In the genomic region with DNA sequence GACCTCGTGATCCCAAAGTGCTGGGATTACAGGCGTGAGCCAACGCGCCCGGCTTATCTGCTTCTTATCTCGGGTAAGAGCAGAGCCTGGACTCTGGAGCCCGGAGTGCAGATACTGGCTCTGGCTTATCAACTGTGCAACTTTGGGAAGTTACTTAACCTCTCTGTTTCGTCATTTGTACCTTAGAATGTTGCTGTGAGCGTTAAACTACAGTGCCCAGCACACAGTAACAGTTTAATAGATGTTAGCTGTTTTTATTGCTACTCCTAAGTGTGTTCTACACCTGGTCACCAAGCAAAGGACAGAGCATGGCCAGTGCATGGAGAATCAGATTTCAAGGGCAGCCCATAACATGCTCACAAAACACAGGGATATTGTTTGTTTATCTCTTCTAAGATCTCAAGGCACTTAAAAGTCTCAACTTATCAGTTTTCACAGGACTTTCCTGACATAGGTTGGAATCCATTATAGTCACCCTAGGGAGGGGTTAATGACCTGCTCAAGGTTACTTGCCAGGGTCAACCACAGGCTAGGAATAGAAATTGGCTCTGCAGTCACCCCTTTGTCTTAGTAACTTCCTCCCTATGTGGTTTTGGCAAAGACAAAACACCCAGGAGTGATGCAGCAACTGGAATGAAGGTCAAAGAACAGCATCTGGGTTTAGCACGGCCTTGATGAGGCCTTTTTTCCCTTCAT, we compare ENCODE assay signal across 9 cellular contexts. TPM values are rescaled to one million over a fixed set of nuclear protein-coding genes. Genes with fewer than 3 reads are reported as not detected.
DNase-seq lines count a peak whose midpoint lies in the region; ATAC-seq and TF ChIP-seq lines count a peak whose summit lies in the region.
"Had no signal": no experiment of that assay in that cellular context is flagged by ENCODE, and none has a peak within 500 bp of the region (broad histone marks: within the 10 kb centered on the region; RNA-seq: fewer than 3 reads in every experiment).

No MANE protein-coding gene starts in this region.

- DNase-seq in Caco-2 (peak; percentile 84 to 94), NCI-H2196 (lab: John Stamatoyannopoulos, UW; ENCODE audit: unreplicated experiment) (peak; percentile 84), dedifferentiated amniotic fluid mesenchymal stem cell (ENCODE audit: extremely low spot score) (peak; percentile 41), UCSD-AML1 (lab: John Stamatoyannopoulos, UW; ENCODE audit: unreplicated experiment) (no peak), DMS114 treated with DMSO at 0.1 percent for 48 hours (lab: John Stamatoyannopoulos, UW; ENCODE audit: unreplicated experiment) (no peak), mesenteric fat pad (ENCODE audit: low spot score) (no peak)
- DNase-seq: activated naive CD8-positive, alpha-beta T cell treated with anti-CD3 and anti-CD28 coated beads, Interleukin-2, amount 10 ng/mL, durations not matched to agents 7 days and 5 days had no signal

- H3K27me3 Mint-ChIP-seq in Caco-2 (ENCODE audit: insufficient read depth, unreplicated experiment) (no peaks in the 10 kb centered on the region), nephron (ENCODE audit: low read depth) (no peaks in the 10 kb centered on the region)

- H3K36me3 Mint-ChIP-seq in Caco-2 (ENCODE audit: insufficient read depth, unreplicated experiment) (no peaks in the 10 kb centered on the region), nephron (ENCODE audit: low read depth) (no peaks in the 10 kb centered on the region)
- H3K36me3 Mint-ChIP-seq: activated naive CD8-positive, alpha-beta T cell treated with anti-CD3 and anti-CD28 coated beads, Interleukin-2, amount 10 ng/mL, durations not matched to agents 7 days and 5 days had no signal

- TF ChIP-seq CTCF in Caco-2 (IDR thresholded peaks at IDR 0.05; ENCODE audit: insufficient read depth in 1 of 2, low read depth in 1 of 2, low read length in 1 of 2, severe bottlenecking in 1 of 2, unreplicated experiment in 1 of 2): no peak
- no peak for TF ChIP-seq CTCF in nephron (IDR thresholded peaks at IDR 0.05; ENCODE audit: unreplicated experiment in 3 of 3)

- H3K9me3 ChIP-seq in Caco-2: no peaks in the 10 kb centered on the region

- no peaks in the 10 kb centered on the region for H3K9me3 Mint-ChIP-seq in Caco-2 (ENCODE audit: unreplicated experiment)
- no peaks in the 10 kb centered on the region for H3K9me3 Mint-ChIP-seq in nephron
- H3K9me3 Mint-ChIP-seq: activated naive CD8-positive, alpha-beta T cell treated with anti-CD3 and anti-CD28 coated beads, Interleukin-2, amount 10 ng/mL, durations not matched to agents 7 days and 5 days had no signal

- H3K27ac Mint-ChIP-seq in Caco-2 (ENCODE audit: unreplicated experiment) (peak overlapping the region; percentile 75), nephron (peak overlapping the region; percentile 11 to 88 (median 77))
- H3K27ac Mint-ChIP-seq: activated naive CD8-positive, alpha-beta T cell treated with anti-CD3 and anti-CD28 coated beads, Interleukin-2, amount 10 ng/mL, durations not matched to agents 7 days and 5 days had no signal

- peaks cover 39% of the 10 kb centered on the region for H3K4me1 ChIP-seq in Caco-2

- H3K4me3 ChIP-seq in Caco-2 (ENCODE audit: low read depth, low read length): no peak overlapping the region

- POLR2A ChIA-PET in Caco-2 (lab: Charles Lee): interaction anchor here (0.6 kb wide), 2 partner anchors 15 to 873 kb away, joined by 3 to 5 read pairs; no protein-coding TSS in a partner anchor

- no peak for ATAC-seq in HG02571 (IDR thresholded peaks at IDR 0.05; ENCODE audit: unreplicated experiment)

- H3K36me3 ChIP-seq in Caco-2 (ENCODE audit: control insufficient read depth, insufficient read depth, low read length): no peaks in the 10 kb centered on the region

- intact Hi-C loops in Caco-2 (cut with micrococcal nuclease; ENCODE audit: unreplicated experiment): loop anchor here (1.0 to 2.0 kb wide), 2 partner anchors 18 to 102 kb away; partner anchors contain the start of gene ENAH

- H3K27me3 ChIP-seq in Caco-2 (replicated peaks; ENCODE audit: control insufficient read depth, insufficient read depth, low read length): no peaks in the 10 kb centered on the region

- CTCF ChIA-PET in Caco-2 (lab: Charles Lee): interaction anchor here (0.6 kb wide), 1 partner anchor 59 kb away, joined by 3 read pairs; no protein-coding TSS in a partner anchor

- H3K4me3 Mint-ChIP-seq in Caco-2 (ENCODE audit: unreplicated experiment): no peak overlapping the region
- no peak overlapping the region for H3K4me3 Mint-ChIP-seq in nephron
- H3K4me3 Mint-ChIP-seq: activated naive CD8-positive, alpha-beta T cell treated with anti-CD3 and anti-CD28 coated beads, Interleukin-2, amount 10 ng/mL, durations not matched to agents 7 days and 5 days had no signal

- peaks cover 35% of the 10 kb centered on the region for H3K4me1 Mint-ChIP-seq in Caco-2 (ENCODE audit: low read depth, unreplicated experiment)
- peaks cover 66% of the 10 kb centered on the region for H3K4me1 Mint-ChIP-seq in nephron

- no TSS peak for BruUV-seq in Caco-2 (replicated peaks; lab: Mats Ljungman, UMichigan)

RNA-seq across cellular contexts. Expression of gene SRP9, which starts 22.5 kb away (rescaled TPM):
- total RNA-seq in Caco-2 (2022): 261 and 276 TPM in 2 replicates
- 125 TPM for total RNA-seq in mesenteric fat pad

RNA-seq across cellular contexts. Expression of gene EPHX1, which starts 54.8 kb away (rescaled TPM):
- total RNA-seq in Caco-2 (2022) (73.7 and 88.5 TPM in 2 replicates), mesenteric fat pad (288 TPM)

Comparison
In these comparisons a context has a peak if more than half of its experiments do, and no peak if none do; other contexts are left out.
1. DNase-seq: peak in Caco-2 (2 of 2), NCI-H2196 (single experiment) and dedifferentiated amniotic fluid mesenchymal stem cell (single experiment); none in UCSD-AML1 (single experiment), DMS114 treated with DMSO at 0.1 percent for 48 hours (single experiment) and mesenteric fat pad (single experiment).